Comparison of ENCODE assay signal across 16 cellular contexts in the genomic region with DNA sequence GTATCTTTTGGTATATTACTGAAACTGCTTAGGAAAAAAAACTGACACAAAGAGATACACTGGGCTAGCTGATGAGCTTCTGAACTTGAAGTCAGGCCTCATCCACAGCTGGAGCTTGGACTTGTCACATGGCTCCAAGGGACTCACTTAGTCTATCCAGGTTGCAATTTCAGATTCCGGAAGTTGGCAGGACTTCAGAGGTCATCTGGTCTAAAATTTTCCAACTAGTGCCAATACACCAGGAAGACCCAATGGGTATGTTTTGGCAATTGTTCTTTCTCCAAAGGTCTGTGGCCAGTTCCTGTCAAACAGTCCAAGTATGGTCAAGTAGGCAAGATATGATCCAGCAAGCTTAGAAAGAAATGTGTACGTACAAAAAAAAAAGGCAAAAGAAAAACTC. TPM values are rescaled to one million over a fixed set of nuclear protein-coding genes. Genes with fewer than 3 reads are reported as not detected.
DNase-seq lines count a peak whose midpoint lies in the region; ATAC-seq, FAIRE-seq and TF ChIP-seq lines count a peak whose summit lies in the region.
"Had no signal": no experiment of that assay in that cellular context is flagged by ENCODE, and none has a peak within 500 bp of the region (broad histone marks: within the 10 kb centered on the region; RNA-seq: fewer than 3 reads in every experiment).

No MANE protein-coding gene starts in this region.

- H3K36me3 Mint-ChIP-seq in Calu3 (ENCODE audit: insufficient read depth, unreplicated experiment), result peaks cover 21% of the 10 kb centered on the region

- BruUV-seq in Calu3 (replicated peaks; lab: Mats Ljungman, UMichigan), result no TSS peak

- peak; percentile 22 to 48 (median 42) for ATAC-seq in pancreas
- no peak for ATAC-seq in GM18502 (IDR thresholded peaks at IDR 0.05; ENCODE audit: poor library complexity, unreplicated experiment)
- ATAC-seq: activated T-helper 17 cell treated with anti-CD3 and anti-CD28 coated beads, Interleukin-2, amount 50 U/mL, for 72 hours; PC-3 had no signal

- no peaks in the 10 kb centered on the region for H3K9me3 Mint-ChIP-seq in Calu3 (ENCODE audit: low read depth, unreplicated experiment)
- H3K9me3 Mint-ChIP-seq: activated T-helper 17 cell treated with anti-CD3 and anti-CD28 coated beads, Interleukin-2, amount 50 U/mL, for 72 hours; memory B cell had no signal

- TF ChIP-seq CTCF in Calu3 (IDR thresholded peaks at IDR 0.05; ENCODE audit: unreplicated experiment) (no peak), VCaP (conservative IDR thresholded peaks at IDR 0.05) (no peak), fibroblast of pulmonary artery (IDR thresholded peaks at IDR 0.05; ENCODE audit: low read length, missing control alignments) (no peak), pancreas (IDR thresholded peaks at IDR 0.05) (no peak)

- no peak for FAIRE-seq in pancreas (lab: Jason Lieb, UNC)
- FAIRE-seq: HTR-8/SVneo had no signal

- DNase-seq in Calu3, result no peak
- peak; percentile 35 for DNase-seq in fibroblast of pulmonary artery (ENCODE audit: low read depth)
- DNase-seq in pancreas, result peak in 1 of 6 donors; percentile 45
- no peak for DNase-seq in posterior cingulate gyrus
- DNase-seq in NCI-H2107 (lab: John Stamatoyannopoulos, UW), result no peak
- no peak for DNase-seq in superior temporal gyrus (ENCODE audit: extremely low spot score)
- DNase-seq: DND-41; NCI-H1048; NCI-H446; PC-3; stimulated activated CD4-positive, alpha-beta T cell treated with anti-CD3 and anti-CD28 coated beads, Interleukin-15, amount 100 ng/mL, for 24 hours had no signal

- H3K27ac ChIP-seq in VCaP (peak overlapping the region; percentile 56; the same call in 1 of the 2 replicates), pancreas (no peak overlapping the region)

- H3K4me3 ChIP-seq in fibroblast of pulmonary artery (replicated peaks; ENCODE audit: low read depth, low read length), result no peak overlapping the region
- no peak overlapping the region for H3K4me3 ChIP-seq in pancreas

- CTCF ChIA-PET in Calu3 (lab: Charles Lee), result no interaction called here

- H3K4me1 ChIP-seq in pancreas, result peaks cover 0 to 19% (median 12%) of the 10 kb centered on the region in 3 donors

- intact Hi-C loops in Calu3 (cut with micrococcal nuclease; ENCODE audit: unreplicated experiment) (no loop called here), pancreas (cut with DNase I) (no loop called here), posterior cingulate gyrus (cut with DNase I) (no loop called here)

- H3K27ac Mint-ChIP-seq in Calu3 (ENCODE audit: unreplicated experiment), result peak overlapping the region; percentile 77
- H3K27ac Mint-ChIP-seq: activated T-helper 17 cell treated with anti-CD3 and anti-CD28 coated beads, Interleukin-2, amount 50 U/mL, for 72 hours; memory B cell had no signal

- H3K36me3 ChIP-seq in pancreas, result no peaks in the 10 kb centered on the region

- no peaks in the 10 kb centered on the region for H3K27me3 Mint-ChIP-seq in Calu3 (ENCODE audit: unreplicated experiment)
- H3K27me3 Mint-ChIP-seq: activated T-helper 17 cell treated with anti-CD3 and anti-CD28 coated beads, Interleukin-2, amount 50 U/mL, for 72 hours; memory B cell had no signal

- H3K9me3 ChIP-seq in pancreas, result no peaks in the 10 kb centered on the region

- WGBS in pancreas, 2 donors, result 55 to 68% methylated on average over 2 of the region's 2 CpGs

- H3K4me1 Mint-ChIP-seq in Calu3 (ENCODE audit: low read depth, unreplicated experiment), result peaks cover 27% of the 10 kb centered on the region

- no peak overlapping the region for H3K4me3 Mint-ChIP-seq in Calu3 (ENCODE audit: low read depth, unreplicated experiment)
- H3K4me3 Mint-ChIP-seq: activated T-helper 17 cell treated with anti-CD3 and anti-CD28 coated beads, Interleukin-2, amount 50 U/mL, for 72 hours; memory B cell had no signal

- no peaks in the 10 kb centered on the region for H3K27me3 ChIP-seq in pancreas

RNA-seq across cellular contexts. Expression of a gene that starts 36.7 kb away (rescaled TPM):
- total RNA-seq in Calu3 (2022) (57.7 and 61.2 TPM in 2 replicates), pancreas (10 to 100 TPM; 17.3 to 28.0 (median 23.8) TPM)
- 10 to 100 TPM in 1 of 2 donors, 1 to 10 TPM in 1; 9.4 to 17.4 TPM for polyA plus RNA-seq in pancreas

RNA-seq across cellular contexts. Expression of a gene that starts 36.8 kb away (rescaled TPM):
- total RNA-seq in Calu3 (2022) (14.3 and 16.2 TPM in 2 replicates), pancreas (1 to 10 TPM; 2.2 to 5.3 (median 2.8) TPM)
- 1 to 10 TPM in 1 of 2 donors, under 1 TPM in 1; 0.80 to 2.5 TPM for polyA plus RNA-seq in pancreas
